In the genomic region with DNA sequence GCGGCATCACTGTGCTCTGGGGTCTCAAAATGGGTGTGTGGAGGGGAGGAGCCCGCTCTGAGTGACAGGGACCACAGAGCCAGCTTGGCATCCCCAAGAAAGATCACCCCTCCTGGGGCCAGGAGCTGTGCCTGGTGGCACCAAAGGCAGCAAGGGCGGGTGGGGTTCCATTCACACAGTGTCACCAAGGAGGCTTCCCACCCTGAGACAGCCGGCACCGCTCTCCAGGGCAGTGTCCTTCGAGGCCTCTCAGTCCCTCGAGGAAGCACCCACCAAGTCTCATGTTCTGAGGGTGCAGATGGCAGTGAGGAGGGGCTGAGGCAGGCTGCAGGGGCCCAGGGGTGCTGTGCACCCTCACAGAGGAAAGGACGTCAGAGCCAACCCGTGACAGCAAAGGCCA, we compare ENCODE assay signal across 27 cellular contexts. TPM values are rescaled to one million over a fixed set of nuclear protein-coding genes. Genes with fewer than 3 reads are reported as not detected.
"Had no signal": no experiment of that assay in that cellular context is flagged by ENCODE, and none has a peak within 500 bp of the region (broad histone marks: within the 10 kb centered on the region; RNA-seq: fewer than 3 reads in every experiment).

No MANE protein-coding gene starts in this region.

- DNase-seq: dermis blood vessel endothelial cell; dorsolateral prefrontal cortex; effector CD4-positive, alpha-beta T cell; effector memory CD4-positive, alpha-beta T cell; foreskin keratinocyte; glutamatergic neuron; heart right ventricle; hippocampal formation; left cardiac atrium; left lung; left ventricle myocardium superior; lower lobe of right lung; mesenchymal stem cell; midbrain; naive thymus-derived CD4-positive, alpha-beta T cell had no signal

- H3K27me3 ChIP-seq: dorsolateral prefrontal cortex, foreskin keratinocyte had no signal

- FAIRE-seq: colon, endothelial cell of umbilical vein, frontal cortex, islet of Langerhans, keratinocyte had no signal

- H3K27ac ChIP-seq: coronary artery, dorsolateral prefrontal cortex, esophagus muscularis mucosa, foreskin keratinocyte, gastroesophageal sphincter, heart right ventricle, left lung, lower lobe of right lung had no signal

- H3K36me3 ChIP-seq: esophagus muscularis mucosa, gastroesophageal sphincter, heart right ventricle, left lung, lower lobe of right lung had no signal

- H3K4me3 ChIP-seq: coronary artery, dorsolateral prefrontal cortex, esophagus muscularis mucosa, gastroesophageal sphincter, heart right ventricle, left lung, lower lobe of right lung had no signal

- ATAC-seq: foreskin keratinocyte; gastroesophageal sphincter; heart right ventricle; left cardiac atrium; left lung; left ventricle myocardium superior; lower lobe of right lung; naive thymus-derived CD4-positive, alpha-beta T cell had no signal

- H3K9me3 ChIP-seq: gastroesophageal sphincter, left lung, lower lobe of right lung had no signal

- H3K4me1 ChIP-seq: esophagus muscularis mucosa, foreskin keratinocyte, gastroesophageal sphincter, heart right ventricle, left lung, lower lobe of right lung had no signal

RNA-seq across cellular contexts. Expression of a gene that starts 58.5 kb away (rescaled TPM):
- total RNA-seq: epithelial cell of proximal tubule; fibroblast of villous mesenchyme; kidney epithelial cell; lower lobe of right lung; mononuclear cell; naive thymus-derived CD4-positive, alpha-beta T cell had no signal
- polyA plus RNA-seq: naive thymus-derived CD4-positive, alpha-beta T cell had no signal
